Comparison of ENCODE assay signal across 20 cellular contexts in the genomic region with DNA sequence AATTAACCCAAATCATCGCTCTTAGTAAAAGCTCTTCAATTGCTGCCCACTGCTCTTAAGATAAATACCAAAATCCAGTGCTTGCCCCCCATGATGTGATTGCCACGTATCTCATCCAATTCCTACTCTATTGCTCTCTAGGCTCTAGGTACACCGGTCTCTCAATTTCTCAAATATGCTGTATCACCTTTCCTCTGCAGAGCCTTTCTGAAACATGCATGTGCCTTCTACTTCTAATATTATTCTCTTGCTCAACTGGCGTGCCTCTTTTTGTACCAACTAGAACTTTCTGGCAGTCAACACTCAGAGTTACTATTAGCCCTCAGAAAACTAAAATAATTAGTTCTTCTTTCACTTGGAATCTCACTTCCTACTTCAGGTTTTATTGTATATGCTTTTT.
"Had no signal": no experiment of that assay in that cellular context is flagged by ENCODE, and none has a peak within 500 bp of the region (broad histone marks: within the 10 kb centered on the region; RNA-seq: fewer than 3 reads in every experiment).

No MANE protein-coding gene starts in this region.

- H3K4me3 ChIP-seq: breast epithelium, coronary artery, ovary, thyroid gland, upper lobe of right lung had no signal

- H3K9me3 Mint-ChIP-seq: activated CD4-positive, alpha-beta T cell treated with anti-CD3 and anti-CD28 coated beads, Interleukin-2, amount 10 ng/mL, durations not matched to agents 7 days and 5 days; activated naive CD4-positive, alpha-beta T cell treated with anti-CD3 and anti-CD28 coated beads, Interleukin-2, amount 50 U/mL, for 72 hours; natural killer cell treated with Interleukin-12 subunit alpha and Interleukin-12 subunit beta and Interleukin-15 and Interleukin-18, amount 100 ng/mL, for 72 hours; stimulated activated naive CD8-positive, alpha-beta T cell treated with anti-CD3 and anti-CD28 coated beads, Interleukin-15, Interleukin-2, amounts not matched to agents 100 ng/mL and 50 ng/mL, for 24 hours; T-helper 1 cell treated with Interleukin-12 subunit alpha and Interleukin-12 subunit beta and Interleukin-4 antibody, amounts not matched to agents 30 μg/mL and 1 μg/mL, for 36 hours had no signal

- H3K4me1 ChIP-seq: breast epithelium, thyroid gland, upper lobe of right lung had no signal

- H3K36me3 Mint-ChIP-seq: activated naive CD4-positive, alpha-beta T cell treated with anti-CD3 and anti-CD28 coated beads, Interleukin-2, amount 50 U/mL, for 72 hours; natural killer cell treated with Interleukin-12 subunit alpha and Interleukin-12 subunit beta and Interleukin-15 and Interleukin-18, amount 100 ng/mL, for 72 hours had no signal

- H3K27me3 ChIP-seq: breast epithelium, ovary, thyroid gland, upper lobe of right lung had no signal

- ATAC-seq: activated CD4-positive, CD25-positive, alpha-beta regulatory T cell treated with anti-CD3 and anti-CD28 coated beads, Interleukin-2, amount 50 U/mL, for 24 hours; activated CD8-positive, alpha-beta T cell treated with anti-CD3 and anti-CD28 coated beads, Interleukin-2, amount 10 ng/mL, durations not matched to agents 7 days and 5 days; activated naive CD4-positive, alpha-beta T cell treated with anti-CD3 and anti-CD28 coated beads, Interleukin-2, amount 50 U/mL, for 72 hours; left lobe of liver; natural killer cell treated with Interleukin-12 subunit alpha and Interleukin-12 subunit beta and Interleukin-15 and Interleukin-18, amount 100 ng/mL, for 72 hours; right cardiac atrium; upper lobe of right lung had no signal

- DNase-seq: activated CD4-positive, alpha-beta T cell treated with anti-CD3 and anti-CD28 coated beads, Interleukin-2, amount 10 ng/mL, durations not matched to agents 7 days and 5 days; activated CD8-positive, alpha-beta T cell treated with anti-CD3 and anti-CD28 coated beads, Interleukin-2, amount 10 ng/mL, durations not matched to agents 7 days and 5 days; kidney; midbrain; ovary; right cardiac atrium; stimulated activated CD4-positive, alpha-beta T cell treated with anti-CD3 and anti-CD28 coated beads, Interleukin-4, amount 100 ng/mL, for 4 hours; substantia nigra; T1000; thyroid gland; upper lobe of right lung had no signal

- H3K4me3 Mint-ChIP-seq: activated CD4-positive, alpha-beta T cell treated with anti-CD3 and anti-CD28 coated beads, Interleukin-2, amount 10 ng/mL, durations not matched to agents 7 days and 5 days; activated CD8-positive, alpha-beta T cell treated with anti-CD3 and anti-CD28 coated beads, Interleukin-2, amount 10 ng/mL, durations not matched to agents 7 days and 5 days; natural killer cell treated with Interleukin-12 subunit alpha and Interleukin-12 subunit beta and Interleukin-15 and Interleukin-18, amount 100 ng/mL, for 72 hours; stimulated activated naive CD8-positive, alpha-beta T cell treated with anti-CD3 and anti-CD28 coated beads, Interleukin-15, Interleukin-2, amounts not matched to agents 100 ng/mL and 50 ng/mL, for 24 hours; T-helper 1 cell treated with Interleukin-12 subunit alpha and Interleukin-12 subunit beta and Interleukin-4 antibody, amounts not matched to agents 30 μg/mL and 1 μg/mL, for 36 hours had no signal

- H3K36me3 ChIP-seq: breast epithelium, ovary, thyroid gland, upper lobe of right lung had no signal

- H3K27ac Mint-ChIP-seq: activated CD4-positive, alpha-beta T cell treated with anti-CD3 and anti-CD28 coated beads, Interleukin-2, amount 10 ng/mL, durations not matched to agents 7 days and 5 days; activated CD8-positive, alpha-beta T cell treated with anti-CD3 and anti-CD28 coated beads, Interleukin-2, amount 10 ng/mL, durations not matched to agents 7 days and 5 days; activated naive CD4-positive, alpha-beta T cell treated with anti-CD3 and anti-CD28 coated beads, Interleukin-2, amount 50 U/mL, for 72 hours; natural killer cell treated with Interleukin-12 subunit alpha and Interleukin-12 subunit beta and Interleukin-15 and Interleukin-18, amount 100 ng/mL, for 72 hours; stimulated activated naive CD8-positive, alpha-beta T cell treated with anti-CD3 and anti-CD28 coated beads, Interleukin-15, Interleukin-2, amounts not matched to agents 100 ng/mL and 50 ng/mL, for 24 hours; T-helper 1 cell treated with Interleukin-12 subunit alpha and Interleukin-12 subunit beta and Interleukin-4 antibody, amounts not matched to agents 30 μg/mL and 1 μg/mL, for 36 hours had no signal

- H3K9me3 ChIP-seq: breast epithelium, ovary, thyroid gland, upper lobe of right lung had no signal

- H3K27ac ChIP-seq: breast epithelium, coronary artery, epithelial cell of prostate, ovary, thyroid gland, upper lobe of right lung had no signal

- H3K4me1 Mint-ChIP-seq: activated CD4-positive, alpha-beta T cell treated with anti-CD3 and anti-CD28 coated beads, Interleukin-2, amount 10 ng/mL, durations not matched to agents 7 days and 5 days had no signal
